ENCODE assay signal across 1 cellular context in the genomic region with DNA sequence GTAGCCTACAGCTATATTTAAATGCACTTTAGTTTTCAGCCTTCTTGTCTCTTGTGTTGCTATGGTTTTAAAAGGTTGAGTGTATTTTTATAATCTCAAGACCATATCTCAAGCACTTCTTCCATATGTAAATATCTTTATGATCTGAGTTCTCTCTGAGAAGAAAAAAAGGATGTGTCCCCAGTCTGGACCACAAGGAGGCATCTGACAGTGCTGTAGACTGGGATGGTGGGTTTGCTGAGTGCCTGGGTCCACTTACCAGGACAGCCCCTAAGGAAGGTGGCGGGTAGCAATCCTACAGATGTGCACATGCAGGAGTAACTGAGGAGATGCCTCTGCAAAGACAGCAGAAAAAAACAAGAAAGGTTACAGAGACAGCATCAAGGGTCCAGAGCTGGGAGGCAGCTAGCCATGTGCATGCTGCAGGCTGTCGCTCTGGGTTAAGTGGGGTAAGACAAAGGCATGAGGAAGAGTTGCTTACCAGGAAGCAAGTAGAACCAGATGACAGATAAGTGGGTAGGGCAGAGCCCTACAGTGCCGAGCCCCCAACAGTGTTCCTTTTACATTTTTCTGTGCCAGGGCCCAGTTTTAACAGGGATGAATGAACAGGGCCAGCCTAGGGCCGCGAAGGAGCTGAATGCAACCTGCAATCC.
TF ChIP-seq lines count a peak whose summit lies in the region.

No MANE protein-coding gene starts in this region.

TF ChIP-seq in H1, 55 proteins besides CTCF, POLR2A, EP300 and RAD21:
- TF ChIP-seq JUN (IDR thresholded peaks at IDR 0.05; ENCODE audit: low read depth, low read length) (no peak), POLR2AphosphoS5 (IDR thresholded peaks at IDR 0.05; ENCODE audit: low read depth, low read length) (no peak), YY1 (IDR thresholded peaks at IDR 0.05; ENCODE audit: low read depth, low read length) (no peak), RNF2 (IDR thresholded peaks at IDR 0.05; ENCODE audit: borderline replicate concordance, low read depth, low read length, missing control alignments, poor library complexity, severe bottlenecking) (no peak), ZNF274 (IDR thresholded peaks at IDR 0.05; ENCODE audit: borderline replicate concordance, extremely low read depth, low read length) (no peak), EGR1 (IDR thresholded peaks at IDR 0.05; ENCODE audit: borderline replicate concordance, low read depth, low read length) (no peak)
TF ChIP-seq in H1: peak in this region for 0.
